In genomic region chr11:5151713-5152153, GRCh38 we compare ENCODE assay signal across 1 cellular context.
A peak's percentile ranks its signal among the peaks of the same experiment; 100 is the strongest.
TF ChIP-seq lines count a peak whose summit lies in the region.

No MANE protein-coding gene starts in this region.

TF ChIP-seq in K562, 482 proteins besides CTCF, POLR2A, EP300 and RAD21 (continued from another document):
- no peak for TF ChIP-seq SIN3B (IDR thresholded peaks at IDR 0.05; ENCODE audit: low read depth)
- TF ChIP-seq ZFP91 (CRISPR knock-in tag; IDR thresholded peaks at IDR 0.05) = no peak
- no peak for TF ChIP-seq POLR2AphosphoS2 (IDR thresholded peaks at IDR 0.05; ENCODE audit: low read length)
- no peak for TF ChIP-seq NR3C1 (CRISPR knock-in tag; IDR thresholded peaks at IDR 0.05)
- TF ChIP-seq NRF1 (conservative IDR thresholded peaks at IDR 0.05 in 1 of 2, IDR thresholded peaks at IDR 0.05 in 1 of 2) = no peak
- TF ChIP-seq SRSF3 (IDR thresholded peaks at IDR 0.05; ENCODE audit: insufficient read depth, low read length) = no peak
- no peak for TF ChIP-seq ZNF316 (IDR thresholded peaks at IDR 0.05)
- peak; percentile 37; the same call in 1 of the 2 replicates for TF ChIP-seq TCF7 (IDR thresholded peaks at IDR 0.05; ENCODE audit: borderline replicate concordance)
- no peak for TF ChIP-seq NFE2L1 (tag; IDR thresholded peaks at IDR 0.05; ENCODE audit: borderline replicate concordance, low read depth)
- TF ChIP-seq KLF6 (CRISPR knock-in tag; IDR thresholded peaks at IDR 0.05; ENCODE audit: borderline replicate concordance) = peak; percentile 61; the same call in 1 of the 2 replicates
- TF ChIP-seq KDM4B (IDR thresholded peaks at IDR 0.05; ENCODE audit: borderline replicate concordance in 2 of 2, low read depth in 1 of 2) = no peak
- no peak for TF ChIP-seq KAT7 (CRISPR knock-in tag; IDR thresholded peaks at IDR 0.05; ENCODE audit: borderline replicate concordance)
- TF ChIP-seq ZNF184 (CRISPR knock-in tag; IDR thresholded peaks at IDR 0.05) = no peak
